Comparison of ENCODE assay signal across 17 cellular contexts in genomic region chr6:6633898-6634734, GRCh38. TPM values are rescaled to one million over a fixed set of nuclear protein-coding genes. Genes with fewer than 3 reads are reported as not detected.
"Had no signal": no experiment of that assay in that cellular context is flagged by ENCODE, and none has a peak within 500 bp of the region (broad histone marks: within the 10 kb centered on the region; RNA-seq: fewer than 3 reads in every experiment).

No MANE protein-coding gene starts in this region.

- H3K27ac ChIP-seq: breast epithelium, foreskin keratinocyte, right atrium auricular region had no signal

- H3K4me1 ChIP-seq: breast epithelium, foreskin keratinocyte, right atrium auricular region had no signal

- H3K27ac Mint-ChIP-seq: activated T-cell treated with anti-CD3 and anti-CD28 coated beads, Interleukin-2, amount 50 U/mL, for 24 hours; dendritic cell treated with granulocyte-macrophage colony-stimulating factor and Interleukin-4, amounts not matched to agents 40 ng/mL and 50 ng/mL, for 4 days; immature natural killer cell; nephron progenitor cell; progenitor cell of endocrine pancreas; stimulated activated naive CD8-positive, alpha-beta T cell treated with anti-CD3 and anti-CD28 coated beads, Interleukin-15, Interleukin-2, amounts not matched to agents 100 ng/mL and 50 ng/mL, for 24 hours; T-helper 17 cell; type B pancreatic cell had no signal

- H3K4me3 ChIP-seq: breast epithelium, right atrium auricular region had no signal

- ATAC-seq: foreskin keratinocyte, T-helper 17 cell had no signal

- DNase-seq: activated B cell treated with CpG ODN at 0.5 μM for 24 hours; activated CD4-positive, alpha-beta T cell treated with anti-CD3 and anti-CD28 coated beads, Interleukin-2, amount 50 U/mL, for 1 hour; activated T-cell treated with anti-CD3 and anti-CD28 coated beads, Interleukin-2, amount 50 U/mL, for 24 hours; aorta; effector memory CD4-positive, alpha-beta T cell; foreskin keratinocyte; head of caudate nucleus; immature natural killer cell; nephron progenitor cell; stimulated activated CD4-positive, alpha-beta T cell treated with anti-CD3 and anti-CD28 coated beads, Interleukin-2, amount 100 ng/mL, for 48 hours; T-helper 17 cell had no signal

- H3K27me3 Mint-ChIP-seq: activated B cell treated with CpG ODN at 0.5 μM for 24 hours; activated T-cell treated with anti-CD3 and anti-CD28 coated beads, Interleukin-2, amount 50 U/mL, for 24 hours; dendritic cell treated with granulocyte-macrophage colony-stimulating factor and Interleukin-4, amounts not matched to agents 40 ng/mL and 50 ng/mL, for 4 days; progenitor cell of endocrine pancreas; stimulated activated naive CD8-positive, alpha-beta T cell treated with anti-CD3 and anti-CD28 coated beads, Interleukin-15, Interleukin-2, amounts not matched to agents 100 ng/mL and 50 ng/mL, for 24 hours; type B pancreatic cell had no signal

- H3K4me3 Mint-ChIP-seq: activated B cell treated with CpG ODN at 0.5 μM for 24 hours; activated T-cell treated with anti-CD3 and anti-CD28 coated beads, Interleukin-2, amount 50 U/mL, for 24 hours; dendritic cell treated with granulocyte-macrophage colony-stimulating factor and Interleukin-4, amounts not matched to agents 40 ng/mL and 50 ng/mL, for 4 days; immature natural killer cell; nephron progenitor cell; stimulated activated naive CD8-positive, alpha-beta T cell treated with anti-CD3 and anti-CD28 coated beads, Interleukin-15, Interleukin-2, amounts not matched to agents 100 ng/mL and 50 ng/mL, for 24 hours; T-helper 17 cell; type B pancreatic cell had no signal

- H3K9me3 Mint-ChIP-seq: activated B cell treated with CpG ODN at 0.5 μM for 24 hours; activated T-cell treated with anti-CD3 and anti-CD28 coated beads, Interleukin-2, amount 50 U/mL, for 24 hours; dendritic cell treated with granulocyte-macrophage colony-stimulating factor and Interleukin-4, amounts not matched to agents 40 ng/mL and 50 ng/mL, for 4 days; immature natural killer cell; nephron progenitor cell; stimulated activated naive CD8-positive, alpha-beta T cell treated with anti-CD3 and anti-CD28 coated beads, Interleukin-15, Interleukin-2, amounts not matched to agents 100 ng/mL and 50 ng/mL, for 24 hours; type B pancreatic cell had no signal

- H3K27me3 ChIP-seq: breast epithelium, right atrium auricular region had no signal

RNA-seq across cellular contexts. Expression of gene LY86, which starts 45.6 kb away (rescaled TPM):
- total RNA-seq: foreskin keratinocyte, progenitor cell of endocrine pancreas had no signal
- polyA plus RNA-seq: foreskin keratinocyte had no signal
